In genomic region chr14:102049258-102050025, GRCh38 we compare ENCODE assay signal across 1 cellular context.
TF ChIP-seq lines count a peak whose summit lies in the region.

No MANE protein-coding gene starts in this region.

TF ChIP-seq in GM12878, 131 proteins besides CTCF, POLR2A, EP300 and RAD21 (continued from another document):
- no peak for TF ChIP-seq E2F8 (IDR thresholded peaks at IDR 0.05; ENCODE audit: low read depth, partially characterized antibody)
- no peak for TF ChIP-seq TBL1XR1 (IDR thresholded peaks at IDR 0.05; ENCODE audit: low read depth, low read length)
- TF ChIP-seq IRF3 (IDR thresholded peaks at IDR 0.05): no peak
- TF ChIP-seq NR2F1 (conservative IDR thresholded peaks at IDR 0.05): no peak
- no peak for TF ChIP-seq SKIL (IDR thresholded peaks at IDR 0.05; ENCODE audit: low read depth, poor library complexity, severe bottlenecking)
- no peak for TF ChIP-seq BCL3 (IDR thresholded peaks at IDR 0.05; ENCODE audit: borderline replicate concordance, insufficient read depth, low read depth, low read length, poor library complexity, severe bottlenecking)
- TF ChIP-seq ESRRA (IDR thresholded peaks at IDR 0.05; ENCODE audit: low read length): no peak
- TF ChIP-seq RAD51 (IDR thresholded peaks at IDR 0.05): no peak
- TF ChIP-seq STAT3 (IDR thresholded peaks at IDR 0.05; ENCODE audit: low read depth, low read length): no peak
- TF ChIP-seq ZBTB4 (CRISPR knock-in tag; IDR thresholded peaks at IDR 0.05): no peak
- TF ChIP-seq E4F1 (IDR thresholded peaks at IDR 0.05; ENCODE audit: borderline replicate concordance, partially characterized antibody): no peak
- TF ChIP-seq NBN (IDR thresholded peaks at IDR 0.05): no peak
- no peak for TF ChIP-seq YY1 (IDR thresholded peaks at IDR 0.05; ENCODE audit: low read depth, low read length)
- no peak for TF ChIP-seq NR2C1 (IDR thresholded peaks at IDR 0.05)
